ENCODE assay signal across 21 cellular contexts in genomic region chr15:91128028-91128427, GRCh38. TPM values are rescaled to one million over a fixed set of nuclear protein-coding genes. Genes with fewer than 3 reads are reported as not detected.
"Had no signal": no experiment of that assay in that cellular context is flagged by ENCODE, and none has a peak within 500 bp of the region (broad histone marks: within the 10 kb centered on the region; RNA-seq: fewer than 3 reads in every experiment).

No MANE protein-coding gene starts in this region.

- H3K27ac ChIP-seq: left ventricle myocardium inferior, testis had no signal

- H3K9me3 ChIP-seq: left ventricle myocardium inferior, testis had no signal

- H3K27ac Mint-ChIP-seq: activated naive CD4-positive, alpha-beta T cell treated with anti-CD3 and anti-CD28 coated beads for 36 hours; activated naive CD8-positive, alpha-beta T cell treated with anti-CD3 and anti-CD28 coated beads, Interleukin-2, amount 10 ng/mL, durations not matched to agents 7 days and 5 days; nephron progenitor cell; stimulated activated effector memory CD8-positive, alpha-beta T cell treated with anti-CD3 and anti-CD28 coated beads, Interleukin-12 subunit alpha, Interleukin-12 subunit beta, amount 100 ng/mL, for 72 hours; stimulated activated naive CD8-positive, alpha-beta T cell treated with anti-CD3 and anti-CD28 coated beads, Interleukin-15, amount 100 ng/mL, for 72 hours had no signal

- H3K4me1 Mint-ChIP-seq: stimulated activated effector memory CD8-positive, alpha-beta T cell treated with anti-CD3 and anti-CD28 coated beads, Interleukin-12 subunit alpha, Interleukin-12 subunit beta, amount 100 ng/mL, for 72 hours; stimulated activated naive CD8-positive, alpha-beta T cell treated with anti-CD3 and anti-CD28 coated beads, Interleukin-15, amount 100 ng/mL, for 72 hours had no signal

- H3K4me1 ChIP-seq: left ventricle myocardium inferior, testis had no signal

- DNase-seq: activated CD8-positive, alpha-beta memory T cell treated with anti-CD3 and anti-CD28 coated beads, Interleukin-2, amount 50 U/mL, for 4 hours; activated effector memory CD4-positive, alpha-beta T cell treated with Interleukin-2 at 50 U/mL for 16 hours; activated naive CD4-positive, alpha-beta T cell treated with anti-CD3 and anti-CD28 coated beads for 36 hours; activated naive CD8-positive, alpha-beta T cell treated with anti-CD3 and anti-CD28 coated beads, Interleukin-2, amount 10 ng/mL, durations not matched to agents 7 days and 5 days; activated T-cell treated with anti-CD3 and anti-CD28 coated beads, Interleukin-2, amount 50 U/mL, for 4 hours; amniotic stem cell; effector CD8-positive, alpha-beta T cell; glutamatergic neuron; left ventricle myocardium inferior; nephron progenitor cell; small intestine; stimulated activated CD4-positive, alpha-beta T cell treated with anti-CD3 and anti-CD28 coated beads, Interleukin-2, amount 100 ng/mL, for 24 hours; stimulated activated naive CD8-positive, alpha-beta T cell treated with anti-CD3 and anti-CD28 coated beads, Interleukin-15, amount 100 ng/mL, for 72 hours; T-helper 9 cell; testis; trophoblast cell had no signal

- H3K36me3 ChIP-seq: left ventricle myocardium inferior had no signal

- H3K36me3 Mint-ChIP-seq: activated naive CD8-positive, alpha-beta T cell treated with anti-CD3 and anti-CD28 coated beads, Interleukin-2, amount 10 ng/mL, durations not matched to agents 7 days and 5 days; stimulated activated effector memory CD8-positive, alpha-beta T cell treated with anti-CD3 and anti-CD28 coated beads, Interleukin-12 subunit alpha, Interleukin-12 subunit beta, amount 100 ng/mL, for 72 hours had no signal

- FAIRE-seq: bronchial epithelial cell, frontal cortex, small intestine had no signal

- H3K27me3 ChIP-seq: testis had no signal

- H3K9me3 Mint-ChIP-seq: activated naive CD4-positive, alpha-beta T cell treated with anti-CD3 and anti-CD28 coated beads for 36 hours; activated naive CD8-positive, alpha-beta T cell treated with anti-CD3 and anti-CD28 coated beads, Interleukin-2, amount 10 ng/mL, durations not matched to agents 7 days and 5 days; activated T-cell treated with anti-CD3 and anti-CD28 coated beads, Interleukin-2, amount 50 U/mL, for 4 hours; nephron progenitor cell; stimulated activated effector memory CD8-positive, alpha-beta T cell treated with anti-CD3 and anti-CD28 coated beads, Interleukin-12 subunit alpha, Interleukin-12 subunit beta, amount 100 ng/mL, for 72 hours; stimulated activated naive CD8-positive, alpha-beta T cell treated with anti-CD3 and anti-CD28 coated beads, Interleukin-15, amount 100 ng/mL, for 72 hours had no signal

- H3K4me3 Mint-ChIP-seq: activated naive CD4-positive, alpha-beta T cell treated with anti-CD3 and anti-CD28 coated beads for 36 hours; activated naive CD8-positive, alpha-beta T cell treated with anti-CD3 and anti-CD28 coated beads, Interleukin-2, amount 10 ng/mL, durations not matched to agents 7 days and 5 days; activated T-cell treated with anti-CD3 and anti-CD28 coated beads, Interleukin-2, amount 50 U/mL, for 4 hours; nephron progenitor cell; stimulated activated effector memory CD8-positive, alpha-beta T cell treated with anti-CD3 and anti-CD28 coated beads, Interleukin-12 subunit alpha, Interleukin-12 subunit beta, amount 100 ng/mL, for 72 hours; stimulated activated naive CD8-positive, alpha-beta T cell treated with anti-CD3 and anti-CD28 coated beads, Interleukin-15, amount 100 ng/mL, for 72 hours had no signal

- ATAC-seq: activated T-cell treated with anti-CD3 and anti-CD28 coated beads, Interleukin-2, amount 50 U/mL, for 4 hours; sciatic nerve; stimulated activated effector memory CD8-positive, alpha-beta T cell treated with anti-CD3 and anti-CD28 coated beads, Interleukin-12 subunit alpha, Interleukin-12 subunit beta, amount 100 ng/mL, for 72 hours; stimulated activated naive CD8-positive, alpha-beta T cell treated with anti-CD3 and anti-CD28 coated beads, Interleukin-15, amount 100 ng/mL, for 72 hours had no signal

- H3K4me3 ChIP-seq: left ventricle myocardium inferior, testis had no signal

RNA-seq across cellular contexts. Expression of gene SV2B, which starts 28.0 kb away (rescaled TPM):
- total RNA-seq: myocyte had no signal
